Comparison of ENCODE assay signal across 8 cellular contexts in genomic region chr18:34707670-34708069, GRCh38. TPM values are rescaled to one million over a fixed set of nuclear protein-coding genes. Genes with fewer than 3 reads are reported as not detected.
A peak's percentile ranks its signal among the peaks of the same experiment; 100 is the strongest.
DNase-seq lines count a peak whose midpoint lies in the region; ATAC-seq lines count a peak whose summit lies in the region.

No MANE protein-coding gene starts in this region.

- no peaks in the 10 kb centered on the region for H3K36me3 Mint-ChIP-seq in T-cell
- H3K36me3 Mint-ChIP-seq in activated T-helper 2 cell treated with anti-CD3 and anti-CD28 coated beads, Interferon-gamma antibody, Interleukin-2, Interleukin-4, amounts not matched to agents 10 μg/mL and 5 μg/mL and 100 μg/mL, durations not matched to agents 14 hours and 24 hours and 36 hours (ENCODE audit: low read depth): no peaks in the 10 kb centered on the region

- CTCF ChIA-PET in T-cell (lab: Charles Lee): no interaction called here

- H3K27ac ChIP-seq in cingulate gyrus (ENCODE audit: low read depth, low read length): peak overlapping the region; percentile 82

- H3K27me3 Mint-ChIP-seq in T-cell: peaks cover 9 to 11% of the 10 kb centered on the region in 2 donors
- peaks cover 2% of the 10 kb centered on the region for H3K27me3 Mint-ChIP-seq in activated T-helper 2 cell treated with anti-CD3 and anti-CD28 coated beads, Interferon-gamma antibody, Interleukin-2, Interleukin-4, amounts not matched to agents 10 μg/mL and 5 μg/mL and 100 μg/mL, durations not matched to agents 14 hours and 24 hours and 36 hours (ENCODE audit: low read depth)

- H3K4me1 Mint-ChIP-seq in T-cell: no peaks in the 10 kb centered on the region
- no peaks in the 10 kb centered on the region for H3K4me1 Mint-ChIP-seq in activated T-helper 2 cell treated with anti-CD3 and anti-CD28 coated beads, Interferon-gamma antibody, Interleukin-2, Interleukin-4, amounts not matched to agents 10 μg/mL and 5 μg/mL and 100 μg/mL, durations not matched to agents 14 hours and 24 hours and 36 hours (ENCODE audit: low read depth)

- POLR2A ChIA-PET in T-cell (lab: Charles Lee): no interaction called here

- intact Hi-C loops in activated T-helper 2 cell treated with anti-CD3 and anti-CD28 coated beads, Interferon-gamma antibody, Interleukin-2, Interleukin-4, amounts not matched to agents 10 μg/mL and 5 μg/mL and 100 μg/mL, durations not matched to agents 14 hours and 24 hours and 36 hours (cut with micrococcal nuclease): no loop called here

- ATAC-seq in GM18520 (IDR thresholded peaks at IDR 0.05; ENCODE audit: unreplicated experiment): no peak
- no peak for ATAC-seq in T-cell (replicated peaks in 1 of 4)

- no peaks in the 10 kb centered on the region for H3K9me3 Mint-ChIP-seq in T-cell
- no peaks in the 10 kb centered on the region for H3K9me3 Mint-ChIP-seq in activated T-helper 2 cell treated with anti-CD3 and anti-CD28 coated beads, Interferon-gamma antibody, Interleukin-2, Interleukin-4, amounts not matched to agents 10 μg/mL and 5 μg/mL and 100 μg/mL, durations not matched to agents 14 hours and 24 hours and 36 hours

- peak; percentile 93 for DNase-seq in EH (ENCODE audit: low read depth)
- peak; percentile 59 for DNase-seq in NCI-H2227 treated with DMSO at 0.1 percent for 48 hours (lab: John Stamatoyannopoulos, UW)
- peak; percentile 60 for DNase-seq in mucosa of gallbladder (ENCODE audit: low spot score)
- no peak for DNase-seq in T-cell
- no peak for DNase-seq in activated T-helper 2 cell treated with anti-CD3 and anti-CD28 coated beads, Interferon-gamma antibody, Interleukin-2, Interleukin-4, amounts not matched to agents 10 μg/mL and 5 μg/mL and 100 μg/mL, durations not matched to agents 14 hours and 24 hours and 36 hours (ENCODE audit: low spot score)
- DNase-seq in NOMO-1 treated with dmso at 0.1 percent for 144 hours (lab: John Stamatoyannopoulos, UW; ENCODE audit: unreplicated experiment): no peak

- no peak overlapping the region for H3K27ac Mint-ChIP-seq in T-cell
- H3K27ac Mint-ChIP-seq in activated T-helper 2 cell treated with anti-CD3 and anti-CD28 coated beads, Interferon-gamma antibody, Interleukin-2, Interleukin-4, amounts not matched to agents 10 μg/mL and 5 μg/mL and 100 μg/mL, durations not matched to agents 14 hours and 24 hours and 36 hours: no peak overlapping the region

- H3K4me3 Mint-ChIP-seq in T-cell: no peak overlapping the region
- no peak overlapping the region for H3K4me3 Mint-ChIP-seq in activated T-helper 2 cell treated with anti-CD3 and anti-CD28 coated beads, Interferon-gamma antibody, Interleukin-2, Interleukin-4, amounts not matched to agents 10 μg/mL and 5 μg/mL and 100 μg/mL, durations not matched to agents 14 hours and 24 hours and 36 hours (ENCODE audit: low read depth)

RNA-seq across cellular contexts. Expression of gene DTNA, which starts 2.4 kb away (rescaled TPM):
- total RNA-seq in mucosa of gallbladder (53.4 TPM), T-cell (under 1 TPM in 1 of 5 donors, not detected in 4; 0.18 TPM)
- total RNA-seq in activated T-helper 2 cell treated with anti-CD3 and anti-CD28 coated beads, Interferon-gamma antibody, Interleukin-2, Interleukin-4, amounts not matched to agents 10 μg/mL and 5 μg/mL and 100 μg/mL, durations not matched to agents 14 hours and 24 hours and 36 hours: 0.73 TPM in 1 of 2 replicates, not detected in the other

Comparison
In these comparisons a context has a peak if more than half of its experiments do, and no peak if none do; other contexts are left out.
1. DNase-seq: peak in EH (single experiment), NCI-H2227 treated with DMSO at 0.1 percent for 48 hours (single experiment) and mucosa of gallbladder (single experiment); none in T-cell (0 of 34), activated T-helper 2 cell treated with anti-CD3 and anti-CD28 coated beads, Interferon-gamma antibody, Interleukin-2, Interleukin-4, amounts not matched to agents 10 μg/mL and 5 μg/mL and 100 μg/mL, durations not matched to agents 14 hours and 24 hours and 36 hours (single experiment) and NOMO-1 treated with dmso at 0.1 percent for 144 hours (single experiment).
2. RNA of gene DTNA, which starts 2.4 kb away (total RNA-seq): 53.4 TPM in mucosa of gallbladder (single experiment); 0.73 TPM in activated T-helper 2 cell treated with anti-CD3 and anti-CD28 coated beads, Interferon-gamma antibody, Interleukin-2, Interleukin-4, amounts not matched to agents 10 μg/mL and 5 μg/mL and 100 μg/mL, durations not matched to agents 14 hours and 24 hours and 36 hours and 0.18 TPM in T-cell; every median in the first group is over 10 times any median in the second.